Comparison of ENCODE assay signal across 9 cellular contexts in the genomic region with DNA sequence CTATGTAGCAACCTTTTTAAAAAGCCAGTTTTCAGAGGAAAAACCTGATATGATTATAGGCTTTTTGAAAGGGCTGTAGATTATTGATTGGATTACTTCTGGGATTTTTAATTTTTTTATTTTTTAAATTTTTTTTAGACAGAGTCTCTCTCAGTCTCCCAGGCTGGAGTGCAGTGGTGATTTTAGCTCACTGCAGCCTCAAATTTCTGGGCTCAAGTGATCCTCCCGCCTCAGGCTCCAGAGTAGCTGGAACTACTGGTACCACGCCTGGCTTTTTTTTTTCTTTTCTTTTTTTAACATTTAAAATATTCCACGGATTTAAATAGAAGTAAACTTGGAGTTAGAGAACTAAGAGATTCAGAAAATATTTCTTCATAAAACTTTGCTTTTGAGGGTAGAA. TPM values are rescaled to one million over a fixed set of nuclear protein-coding genes. Genes with fewer than 3 reads are reported as not detected.
DNase-seq lines count a peak whose midpoint lies in the region; ATAC-seq and TF ChIP-seq lines count a peak whose summit lies in the region.
"Had no signal": no experiment of that assay in that cellular context is flagged by ENCODE, and none has a peak within 500 bp of the region (broad histone marks: within the 10 kb centered on the region; RNA-seq: fewer than 3 reads in every experiment).

No MANE protein-coding gene starts in this region.

- no peak for ATAC-seq in central memory CD8-positive, alpha-beta T cell (replicated peaks; ENCODE audit: extremely low read depth, poor library complexity, severe bottlenecking)

- H3K9me3 Mint-ChIP-seq in Calu3 (ENCODE audit: low read depth, unreplicated experiment) (no peaks in the 10 kb centered on the region), nephron progenitor cell (peaks cover 4% of the 10 kb centered on the region)
- H3K9me3 Mint-ChIP-seq in central memory CD8-positive, alpha-beta T cell, result no peaks in the 10 kb centered on the region

- no peaks in the 10 kb centered on the region for H3K9me3 ChIP-seq in MG63

- H3K27ac Mint-ChIP-seq in Calu3 (ENCODE audit: unreplicated experiment) (no peak overlapping the region), nephron progenitor cell (no peak overlapping the region)
- H3K27ac Mint-ChIP-seq in central memory CD8-positive, alpha-beta T cell (ENCODE audit: low read depth), result peak overlapping the region; percentile 85

- TSS peak; percentile 48 for BruUV-seq in Calu3 (replicated peaks; lab: Mats Ljungman, UMichigan)

- peak overlapping the region; percentile 92 for H3K4me3 ChIP-seq in MG63

- TF ChIP-seq CTCF in Calu3 (IDR thresholded peaks at IDR 0.05; ENCODE audit: unreplicated experiment), result no peak
- TF ChIP-seq CTCF in nephron progenitor cell (IDR thresholded peaks at IDR 0.05), result no peak

- intact Hi-C loops in Calu3 (cut with micrococcal nuclease; ENCODE audit: unreplicated experiment), result loop anchor here (2.0 kb wide), 1 partner anchor 59 kb away; no protein-coding TSS in a partner anchor

- no peaks in the 10 kb centered on the region for H3K27me3 Mint-ChIP-seq in Calu3 (ENCODE audit: unreplicated experiment)
- H3K27me3 Mint-ChIP-seq in central memory CD8-positive, alpha-beta T cell, result no peaks in the 10 kb centered on the region
- no peaks in the 10 kb centered on the region for H3K27me3 Mint-ChIP-seq in nephron progenitor cell (ENCODE audit: low read depth, poor library complexity)

- H3K36me3 ChIP-seq in MG63, result peaks cover 37% of the 10 kb centered on the region

- H3K36me3 Mint-ChIP-seq in Calu3 (ENCODE audit: insufficient read depth, unreplicated experiment) (peaks cover 27% of the 10 kb centered on the region), nephron progenitor cell (ENCODE audit: low read depth) (peaks cover 58% of the 10 kb centered on the region)
- H3K36me3 Mint-ChIP-seq in central memory CD8-positive, alpha-beta T cell (ENCODE audit: insufficient read depth), result peaks cover 32% of the 10 kb centered on the region

- CTCF ChIA-PET in Calu3 (lab: Charles Lee), result interaction anchor here (1.5 to 1.7 kb wide), 3 partner anchors 10 to 29 kb away, joined by 4 to 10 read pairs (median 4); no protein-coding TSS in a partner anchor

- DNase-seq in Calu3 (no peak), MG63 (no peak), nephron progenitor cell (no peak), NCI-H1694 (lab: John Stamatoyannopoulos, UW) (no peak), AG08396 (ENCODE audit: low spot score) (no peak), AML-193 (lab: John Stamatoyannopoulos, UW) (no peak)
- no peak for DNase-seq in central memory CD8-positive, alpha-beta T cell (ENCODE audit: low spot score in 2 of 2)
- DNase-seq in activated CD8-positive, alpha-beta memory T cell treated with anti-CD3 and anti-CD28 coated beads for 24 hours, result no peak
- DNase-seq: SW 1271 had no signal

- H3K4me3 Mint-ChIP-seq in Calu3 (ENCODE audit: low read depth, unreplicated experiment), result peak overlapping the region; percentile 91
- H3K4me3 Mint-ChIP-seq in central memory CD8-positive, alpha-beta T cell, result peak overlapping the region; percentile 92
- peak overlapping the region; percentile 93 for H3K4me3 Mint-ChIP-seq in nephron progenitor cell

- H3K27me3 ChIP-seq in MG63, result no peaks in the 10 kb centered on the region

- peaks cover 8% of the 10 kb centered on the region for H3K4me1 Mint-ChIP-seq in Calu3 (ENCODE audit: low read depth, unreplicated experiment)
- H3K4me1 Mint-ChIP-seq in central memory CD8-positive, alpha-beta T cell, result peaks cover 31% of the 10 kb centered on the region
- H3K4me1 Mint-ChIP-seq in nephron progenitor cell, result peaks cover 10% of the 10 kb centered on the region

RNA-seq across cellular contexts. Expression of gene MRPL19, which starts 1.2 kb away (rescaled TPM):
- 51.0 and 53.3 TPM in 2 replicates for total RNA-seq in Calu3 (2022)
- total RNA-seq in MG63 (2014; rRNA removed; shearing (Covaris generic); ENCODE audit: low replicate concordance), result 88.1 and 139 TPM in 2 replicates
